23 cellular contexts compared by ENCODE assay signal in genomic region chr14:105562713-105563346, GRCh38. TPM values are rescaled to one million over a fixed set of nuclear protein-coding genes. Genes with fewer than 3 reads are reported as not detected.
DNase-seq lines count a peak whose midpoint lies in the region; ATAC-seq and TF ChIP-seq lines count a peak whose summit lies in the region.
"Had no signal": no experiment of that assay in that cellular context is flagged by ENCODE, and none has a peak within 500 bp of the region (broad histone marks: within the 10 kb centered on the region; RNA-seq: fewer than 3 reads in every experiment).

No MANE protein-coding gene starts in this region.

- H3K9ac ChIP-seq in SU-DHL-6 (ENCODE audit: low read length): peak overlapping the region; percentile 65

- TF ChIP-seq POLR2A in stomach (IDR thresholded peaks at IDR 0.05): no peak

- H3K9me2 ChIP-seq in SU-DHL-6 (replicated peaks; ENCODE audit: insufficient read depth, low read length): no peaks in the 10 kb centered on the region

- H3K27ac Mint-ChIP-seq in stimulated activated naive CD8-positive, alpha-beta T cell treated with anti-CD3 and anti-CD28 coated beads, Interleukin-15, Interleukin-2, amounts not matched to agents 100 ng/mL and 50 ng/mL, for 24 hours: peak overlapping the region; percentile 71
- peak overlapping the region in 1 of 2 donors; percentile 16 for H3K27ac Mint-ChIP-seq in stimulated activated naive CD8-positive, alpha-beta T cell treated with anti-CD3 and anti-CD28 coated beads, Interleukin-15, amount 100 ng/mL, for 72 hours
- H3K27ac Mint-ChIP-seq in endothelial cell (ENCODE audit: unreplicated experiment): peak overlapping the region; percentile 42
- H3K27ac Mint-ChIP-seq: nephron progenitor cell; T-helper 1 cell treated with Interleukin-12 subunit alpha and Interleukin-12 subunit beta and Interleukin-4 antibody, amounts not matched to agents 30 μg/mL and 1 μg/mL, for 36 hours had no signal

- H3K36me3 ChIP-seq in SU-DHL-6 (ENCODE audit: low read length): no peaks in the 10 kb centered on the region
- H3K36me3 ChIP-seq in stomach: no peaks in the 10 kb centered on the region
- H3K36me3 ChIP-seq: adrenal gland, cardiac muscle cell, gastrocnemius medialis had no signal

- peaks cover 13% of the 10 kb centered on the region for H3K4me1 Mint-ChIP-seq in stimulated activated naive CD8-positive, alpha-beta T cell treated with anti-CD3 and anti-CD28 coated beads, Interleukin-15, Interleukin-2, amounts not matched to agents 100 ng/mL and 50 ng/mL, for 24 hours (ENCODE audit: low read depth)
- H3K4me1 Mint-ChIP-seq in stimulated activated naive CD8-positive, alpha-beta T cell treated with anti-CD3 and anti-CD28 coated beads, Interleukin-15, amount 100 ng/mL, for 72 hours: no peaks in the 10 kb centered on the region
- peaks cover 5% of the 10 kb centered on the region for H3K4me1 Mint-ChIP-seq in endothelial cell (ENCODE audit: unreplicated experiment)
- H3K4me1 Mint-ChIP-seq: nephron progenitor cell had no signal

- H3K9me3 ChIP-seq in SU-DHL-6 (ENCODE audit: insufficient read depth, low read length) (peaks cover 7% of the 10 kb centered on the region; the same call in 1 of the 2 replicates), stomach (no peaks in the 10 kb centered on the region)
- H3K9me3 ChIP-seq: adrenal gland, gastrocnemius medialis had no signal

- TF ChIP-seq CTCF in SU-DHL-6 (IDR thresholded peaks at IDR 0.05; ENCODE audit: insufficient read depth, low read length, poor library complexity, severe bottlenecking): no peak
- TF ChIP-seq CTCF in endothelial cell (IDR thresholded peaks at IDR 0.05; ENCODE audit: unreplicated experiment): no peak
- TF ChIP-seq CTCF in stomach (IDR thresholded peaks at IDR 0.05): no peak

- H3K4me3 ChIP-seq in SU-DHL-6 (ENCODE audit: insufficient read depth, low read length, poor library complexity, severe bottlenecking) (peak overlapping the region; percentile 8), stomach (no peak overlapping the region)
- H3K4me3 ChIP-seq: adrenal gland, cardiac muscle cell, gastrocnemius medialis had no signal

- no peak for ATAC-seq in stimulated activated naive CD8-positive, alpha-beta T cell treated with anti-CD3 and anti-CD28 coated beads, Interleukin-15, amount 100 ng/mL, for 72 hours
- ATAC-seq: esophagus mucosa, gastrocnemius medialis had no signal

- H3F3A ChIP-seq in SU-DHL-6 (ENCODE audit: insufficient read depth): peaks cover 18% of the 10 kb centered on the region

- peaks cover 5% of the 10 kb centered on the region; the same call in 1 of the 2 replicates for H3K79me2 ChIP-seq in SU-DHL-6 (ENCODE audit: insufficient read depth, low read length)

- WGBS in stomach, 5 donors: 86 to 94% (median 90%) methylated on average over 4 of the region's 4 CpGs

- H3K27me3 ChIP-seq in SU-DHL-6 (ENCODE audit: low read length): no peaks in the 10 kb centered on the region
- peaks cover 0 to 8% (median 0%) of the 10 kb centered on the region in 3 donors for H3K27me3 ChIP-seq in stomach
- H3K27me3 ChIP-seq: adrenal gland, cardiac muscle cell, gastrocnemius medialis had no signal

- intact Hi-C loops in stomach (cut with DNase I; ENCODE audit: low total_unique reads): no loop called here

- no peaks in the 10 kb centered on the region for H4K20me1 ChIP-seq in SU-DHL-6 (ENCODE audit: low read depth, low read length)

- H3K27me3 Mint-ChIP-seq in stimulated activated naive CD8-positive, alpha-beta T cell treated with anti-CD3 and anti-CD28 coated beads, Interleukin-15, Interleukin-2, amounts not matched to agents 100 ng/mL and 50 ng/mL, for 24 hours: peaks cover under 1% of the 10 kb centered on the region
- H3K27me3 Mint-ChIP-seq in stimulated activated naive CD8-positive, alpha-beta T cell treated with anti-CD3 and anti-CD28 coated beads, Interleukin-15, amount 100 ng/mL, for 72 hours: peaks cover 2% of the 10 kb centered on the region
- peaks cover 14% of the 10 kb centered on the region for H3K27me3 Mint-ChIP-seq in endothelial cell (ENCODE audit: unreplicated experiment)

- H2AFZ ChIP-seq in SU-DHL-6 (ENCODE audit: low read depth, low read length, severe bottlenecking): no peak overlapping the region

- no peaks in the 10 kb centered on the region for H3K9me3 Mint-ChIP-seq in stimulated activated naive CD8-positive, alpha-beta T cell treated with anti-CD3 and anti-CD28 coated beads, Interleukin-15, Interleukin-2, amounts not matched to agents 100 ng/mL and 50 ng/mL, for 24 hours
- peaks cover 12 to 13% of the 10 kb centered on the region in 2 donors for H3K9me3 Mint-ChIP-seq in stimulated activated naive CD8-positive, alpha-beta T cell treated with anti-CD3 and anti-CD28 coated beads, Interleukin-15, amount 100 ng/mL, for 72 hours
- peaks cover 20% of the 10 kb centered on the region for H3K9me3 Mint-ChIP-seq in endothelial cell (ENCODE audit: unreplicated experiment)

- H3K4me2 ChIP-seq in SU-DHL-6 (ENCODE audit: low read depth, low read length, poor library complexity, severe bottlenecking): peak overlapping the region; percentile 41

- no peak for DNase-seq in stimulated activated naive CD8-positive, alpha-beta T cell treated with anti-CD3 and anti-CD28 coated beads, Interleukin-15, amount 100 ng/mL, for 72 hours
- DNase-seq in endothelial cell (ENCODE audit: low spot score): no peak
- no peak for DNase-seq in amygdala (lab: John Stamatoyannopoulos, UW)
- DNase-seq in stomach: no peak
- DNase-seq in ecto neural progenitor cell (ENCODE audit: low spot score): no peak
- DNase-seq in AG20443 (ENCODE audit: low spot score): no peak
- DNase-seq: ACHN; activated CD8-positive, alpha-beta memory T cell treated with anti-CD3 and anti-CD28 coated beads for 24 hours; adrenal gland; DMS79; gastrocnemius medialis; mesendoderm; NCI-H1092; NCI-H2107; NCI-H510A treated with DMSO at 0.1 percent for 48 hours; nephron progenitor cell; Right ventricle myocardium superior; substantia nigra had no signal

- TF ChIP-seq EP300 in stomach (IDR thresholded peaks at IDR 0.05): no peak

- no peak overlapping the region for H3K4me3 Mint-ChIP-seq in stimulated activated naive CD8-positive, alpha-beta T cell treated with anti-CD3 and anti-CD28 coated beads, Interleukin-15, Interleukin-2, amounts not matched to agents 100 ng/mL and 50 ng/mL, for 24 hours
- H3K4me3 Mint-ChIP-seq in stimulated activated naive CD8-positive, alpha-beta T cell treated with anti-CD3 and anti-CD28 coated beads, Interleukin-15, amount 100 ng/mL, for 72 hours: no peak overlapping the region
- H3K4me3 Mint-ChIP-seq in endothelial cell (ENCODE audit: unreplicated experiment): no peak overlapping the region
- H3K4me3 Mint-ChIP-seq: nephron progenitor cell; T-helper 1 cell treated with Interleukin-12 subunit alpha and Interleukin-12 subunit beta and Interleukin-4 antibody, amounts not matched to agents 30 μg/mL and 1 μg/mL, for 36 hours had no signal

- H3K27ac ChIP-seq in SU-DHL-6 (ENCODE audit: low read depth, low read length) (peak overlapping the region; percentile 97), stomach (no peak overlapping the region)
- H3K27ac ChIP-seq: adrenal gland, cardiac muscle cell, gastrocnemius medialis had no signal

- H3K4me1 ChIP-seq in stomach: peaks cover 0 to 5% (median 1%) of the 10 kb centered on the region in 4 donors
- H3K4me1 ChIP-seq: adrenal gland, gastrocnemius medialis had no signal

- H3K36me3 Mint-ChIP-seq in stimulated activated naive CD8-positive, alpha-beta T cell treated with anti-CD3 and anti-CD28 coated beads, Interleukin-15, Interleukin-2, amounts not matched to agents 100 ng/mL and 50 ng/mL, for 24 hours (ENCODE audit: low read depth): no peaks in the 10 kb centered on the region
- H3K36me3 Mint-ChIP-seq in endothelial cell (ENCODE audit: low read depth, unreplicated experiment): peaks cover 18% of the 10 kb centered on the region

RNA-seq across cellular contexts. Expression of gene TMEM121, which starts 36.4 kb away (rescaled TPM):
- total RNA-seq in endothelial cell (ENCODE audit: unreplicated experiment): 1.6 TPM
- 1 to 10 TPM in 4 of 5 donors, not detected in 1; 1.3 to 8.2 (median 2.1) TPM for total RNA-seq in stomach
- 1 to 10 TPM in 2 of 3 donors, under 1 TPM in 1; 0.93 to 4.2 (median 1.2) TPM for polyA plus RNA-seq in stomach
